In the genomic region with DNA sequence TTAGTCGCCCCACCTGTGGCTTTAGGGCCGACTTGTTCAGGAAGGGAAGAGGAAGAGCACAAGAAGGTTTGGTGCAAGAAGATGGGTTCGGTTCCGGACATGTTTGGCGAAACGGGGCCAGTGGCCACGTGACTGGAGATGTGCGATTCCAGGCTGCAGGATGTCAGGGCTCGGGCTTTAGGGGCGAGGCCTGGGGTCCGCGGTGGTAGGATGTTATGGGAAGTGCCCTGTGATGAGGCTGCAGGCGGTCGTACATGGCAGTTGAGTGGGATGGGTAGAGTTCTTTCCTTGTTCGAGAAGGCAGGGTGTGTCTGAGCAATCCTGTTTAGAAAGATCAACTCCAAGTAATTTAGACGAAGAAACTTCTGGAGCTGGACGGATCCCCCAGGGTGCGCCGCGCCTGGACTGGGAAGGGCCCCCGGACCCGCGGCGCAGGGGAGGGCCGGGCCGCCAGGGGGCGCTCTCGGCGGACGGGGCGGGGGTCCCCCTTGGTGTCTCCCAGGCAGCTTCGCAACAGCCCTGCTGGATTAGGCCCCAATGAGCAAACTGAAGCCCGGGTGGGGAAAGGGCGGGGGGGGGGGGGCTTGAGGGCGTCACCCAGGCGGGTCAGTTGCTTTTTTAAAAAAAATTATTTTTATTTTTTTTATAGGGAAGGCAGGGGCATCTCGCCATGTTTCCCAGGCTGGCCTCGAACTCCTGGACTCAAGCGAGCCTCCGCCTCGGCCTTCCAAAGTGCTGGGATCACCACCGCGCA, we compare ENCODE assay signal across 8 cellular contexts. TPM values are rescaled to one million over a fixed set of nuclear protein-coding genes. Genes with fewer than 3 reads are reported as not detected.
DNase-seq lines count a peak whose midpoint lies in the region; ATAC-seq and TF ChIP-seq lines count a peak whose summit lies in the region.

No MANE protein-coding gene starts in this region.

- ATAC-seq in HG03442 (IDR thresholded peaks at IDR 0.05; ENCODE audit: unreplicated experiment), result no peak

- DNase-seq in GM10248 (ENCODE audit: extremely low spot score) (peak; percentile 77), Peyer's patch (no peak), endothelial cell (ENCODE audit: low spot score) (peak; percentile 47), trophoblast cell (no peak), PC-9 (no peak), GDM1 (lab: John Stamatoyannopoulos, UW) (no peak), medulla oblongata (ENCODE audit: extremely low spot score) (no peak)

- TF ChIP-seq CTCF in GM10248 (IDR thresholded peaks at IDR 0.05; ENCODE audit: control extremely low read depth, extremely low read depth, low read depth, missing control alignments) (peak; percentile 55), Peyer's patch (IDR thresholded peaks at IDR 0.05) (peak in 4 of 6 experiments; percentile 14 to 37 (median 34)), endothelial cell (IDR thresholded peaks at IDR 0.05; ENCODE audit: unreplicated experiment) (peak; percentile 88), PC-9 (conservative IDR thresholded peaks at IDR 0.05) (no peak)

- no peak for TF ChIP-seq POLR2A in Peyer's patch (IDR thresholded peaks at IDR 0.05)

- H4K91ac ChIP-seq in trophoblast cell (ENCODE audit: low read depth, low read length), result peak overlapping the region; percentile 28

- H3K4ac ChIP-seq in trophoblast cell (ENCODE audit: low read depth, low read length), result no peak overlapping the region

- BruUV-seq in PC-9 (replicated peaks; lab: Mats Ljungman, UMichigan), result no TSS peak

- no peak overlapping the region for H2BK120ac ChIP-seq in trophoblast cell (ENCODE audit: insufficient read depth, low read length, poor library complexity)

- peak overlapping the region; percentile 23 for H4K8ac ChIP-seq in trophoblast cell (ENCODE audit: low read depth, low read length)

- peaks cover 30% of the 10 kb centered on the region for H3F3A ChIP-seq in PC-9 (ENCODE audit: insufficient read depth, low read depth)

- peaks cover 2% of the 10 kb centered on the region for H3K4me1 Mint-ChIP-seq in endothelial cell (ENCODE audit: unreplicated experiment)

- no peak overlapping the region for H4K12ac ChIP-seq in trophoblast cell (ENCODE audit: low read depth, low read length)

- no peaks in the 10 kb centered on the region for H3K9me2 ChIP-seq in PC-9 (ENCODE audit: insufficient read depth)

- peaks cover 10% of the 10 kb centered on the region for H3K27me3 Mint-ChIP-seq in endothelial cell (ENCODE audit: unreplicated experiment)

- CTCF ChIA-PET in GM10248 (lab: Yijun Ruan, JAX) (interaction anchor here (0.7 to 6.6 kb wide), 17 partner anchors 10 to 401 kb away, joined by 3 to 38 read pairs (median 3); partner anchors contain the start of gene SDC1), PC-9 (lab: Charles Lee) (no interaction called here)

- H3K79me1 ChIP-seq in trophoblast cell (ENCODE audit: low read length), result peaks cover 3% of the 10 kb centered on the region

- H3K27ac ChIP-seq in Peyer's patch (no peak overlapping the region), trophoblast cell (ENCODE audit: low read depth, low read length) (peak overlapping the region; percentile 31), PC-9 (no peak overlapping the region)

- H2BK5ac ChIP-seq in trophoblast cell (ENCODE audit: low read depth, low read length, poor library complexity), result no peak overlapping the region

- no CpG with 5 or more reads among the region's 43 CpGs for WGBS in trophoblast cell (ENCODE audit: extremely low coverage, insufficient coverage, insufficient read length)

- no peaks in the 10 kb centered on the region for H3K27me3 ChIP-seq in Peyer's patch
- H3K27me3 ChIP-seq in trophoblast cell (ENCODE audit: insufficient read depth, low read length), result no peaks in the 10 kb centered on the region
- no peaks in the 10 kb centered on the region for H3K27me3 ChIP-seq in PC-9 (ENCODE audit: insufficient read depth, low read depth)

- no peaks in the 10 kb centered on the region for H3K9me3 ChIP-seq in Peyer's patch
- no peaks in the 10 kb centered on the region for H3K9me3 ChIP-seq in trophoblast cell (ENCODE audit: insufficient read depth, low read depth, low read length)
- H3K9me3 ChIP-seq in PC-9 (ENCODE audit: insufficient read depth, low read depth), result no peaks in the 10 kb centered on the region

- no peaks in the 10 kb centered on the region for H3K79me2 ChIP-seq in trophoblast cell (ENCODE audit: control insufficient read depth, insufficient read depth, low read length, poor library complexity)
- no peaks in the 10 kb centered on the region for H3K79me2 ChIP-seq in PC-9 (ENCODE audit: low read depth)

- no peak overlapping the region for H3K23ac ChIP-seq in trophoblast cell (ENCODE audit: low read length)

- H2AFZ ChIP-seq in trophoblast cell (ENCODE audit: insufficient read depth, low read length, poor library complexity) (no peak overlapping the region), PC-9 (no peak overlapping the region)

- POLR2A ChIA-PET in GM10248 (lab: Yijun Ruan, JAX) (interaction anchor here (1.0 kb wide), 1 partner anchor 171 kb away, joined by 3 read pairs; no protein-coding TSS in a partner anchor), PC-9 (lab: Charles Lee; ENCODE audit: unreplicated experiment) (no interaction called here)

- intact Hi-C loops in PC-9 (cut with micrococcal nuclease; ENCODE audit: unreplicated experiment), result no loop called here

- H3K9ac ChIP-seq in trophoblast cell (ENCODE audit: low read length), result no peak overlapping the region

- no peak overlapping the region for H2AK5ac ChIP-seq in trophoblast cell (ENCODE audit: low read length)

- peaks cover 8% of the 10 kb centered on the region for H3K36me3 Mint-ChIP-seq in endothelial cell (ENCODE audit: low read depth, unreplicated experiment)

- H3K14ac ChIP-seq in trophoblast cell (ENCODE audit: low read length), result peak overlapping the region; percentile 19

- H3K4me1 ChIP-seq in Peyer's patch, result peaks cover 0 to 4% (median 0%) of the 10 kb centered on the region in 4 donors
- peaks cover 6% of the 10 kb centered on the region in 2 experiments for H3K4me1 ChIP-seq in trophoblast cell (ENCODE audit: control insufficient read depth in 1 of 2, insufficient read depth in 2 of 2, low read length in 2 of 2)
- no peaks in the 10 kb centered on the region for H3K4me1 ChIP-seq in PC-9 (replicated peaks; ENCODE audit: insufficient read depth)

- peak overlapping the region; percentile 54 for H2BK12ac ChIP-seq in trophoblast cell (ENCODE audit: low read length)

- H3K27ac Mint-ChIP-seq in endothelial cell (ENCODE audit: unreplicated experiment), result no peak overlapping the region

- H3K36me3 ChIP-seq in Peyer's patch (peaks cover 0 to 3% (median 0%) of the 10 kb centered on the region in 3 donors), trophoblast cell (ENCODE audit: control insufficient read depth in 1 of 2, insufficient read depth in 2 of 2, low read length in 2 of 2) (peaks cover 5% of the 10 kb centered on the region in 2 experiments), PC-9 (ENCODE audit: low read depth) (no peaks in the 10 kb centered on the region)

- H3K4me2 ChIP-seq in trophoblast cell (ENCODE audit: low read length) (no peak overlapping the region), PC-9 (no peak overlapping the region)

- no peaks in the 10 kb centered on the region for H4K20me1 ChIP-seq in PC-9 (ENCODE audit: insufficient read depth)

- H3K4me3 Mint-ChIP-seq in endothelial cell (ENCODE audit: unreplicated experiment), result no peak overlapping the region

- no peak overlapping the region for H3K4me3 ChIP-seq in Peyer's patch
- no peak overlapping the region for H3K4me3 ChIP-seq in trophoblast cell (ENCODE audit: low read depth, low read length)
- H3K4me3 ChIP-seq in PC-9, result no peak overlapping the region

- peak overlapping the region; percentile 33 for H3K18ac ChIP-seq in trophoblast cell (ENCODE audit: low read length)

- no peaks in the 10 kb centered on the region for H3K9me3 Mint-ChIP-seq in endothelial cell (ENCODE audit: unreplicated experiment)

RNA-seq across cellular contexts. Expression of gene SDC1, which starts 17.2 kb away (rescaled TPM):
- 100 to 1,000 TPM in 3 of 4 donors, 10 to 100 TPM in 1; 25.6 to 343 (median 197) TPM for total RNA-seq in Peyer's patch
- 3.6 TPM for total RNA-seq in endothelial cell (ENCODE audit: unreplicated experiment)
- 402 and 444 TPM in 2 replicates for polyA plus RNA-seq in trophoblast cell (2013)
- 114 and 128 TPM in 2 replicates for total RNA-seq in PC-9 (2021)

Comparison
In these comparisons a context has a peak if more than half of its experiments do, and no peak if none do; other contexts are left out.
1. DNase-seq: peak in GM10248 (single experiment) and endothelial cell (single experiment); none in Peyer's patch (0 of 3), trophoblast cell (0 of 2), PC-9 (0 of 2), GDM1 (single experiment) and medulla oblongata (single experiment).